Comparison of ENCODE assay signal across 9 cellular contexts in the genomic region with DNA sequence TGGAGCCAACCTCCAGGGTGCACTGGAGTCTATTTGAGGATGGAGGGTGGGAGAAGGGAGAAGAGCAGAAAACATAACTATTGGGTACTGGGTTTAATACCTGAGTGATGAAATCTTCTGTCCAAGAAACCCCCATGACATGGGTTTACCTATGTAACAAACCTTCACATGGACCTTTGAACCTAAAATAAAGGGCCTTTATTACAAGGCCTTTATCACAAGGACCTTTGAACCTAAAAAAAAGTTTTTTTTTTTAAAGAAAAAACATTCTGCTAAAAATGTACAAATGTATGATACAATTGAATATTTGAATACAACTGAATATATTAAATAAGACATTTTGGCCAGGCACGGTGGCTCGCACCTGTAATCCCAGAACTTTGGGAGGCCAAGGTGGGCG.
"Had no signal": no experiment of that assay in that cellular context is flagged by ENCODE, and none has a peak within 500 bp of the region (broad histone marks: within the 10 kb centered on the region; RNA-seq: fewer than 3 reads in every experiment).

No MANE protein-coding gene starts in this region.

- H3K27ac Mint-ChIP-seq: HFFc6, IgD-negative memory B cell had no signal

- H2AFZ ChIP-seq: GM23248 had no signal

- H3K9ac ChIP-seq: GM23248 had no signal

- H3K36me3 Mint-ChIP-seq: IgD-negative memory B cell had no signal

- H3K4me1 ChIP-seq: HAP-1 had no signal

- H3K4me3 Mint-ChIP-seq: HFFc6, IgD-negative memory B cell had no signal

- H3K9me3 Mint-ChIP-seq: HFFc6 had no signal

- FAIRE-seq: HTR-8/SVneo had no signal

- H3K4me3 ChIP-seq: GM23248, HAP-1 had no signal

- H3K27ac ChIP-seq: GM23248 had no signal

- H3K9me3 ChIP-seq: HAP-1 had no signal

- DNase-seq: GM23248, GOT3, H7, HFFc6, KBM-7 had no signal

- H3K4me1 Mint-ChIP-seq: IgD-negative memory B cell had no signal

- H3K36me3 ChIP-seq: HAP-1 had no signal

- ATAC-seq: HCT116 had no signal
